16 cellular contexts compared by ENCODE assay signal in genomic region chr2:48767330-48767729, GRCh38. TPM values are rescaled to one million over a fixed set of nuclear protein-coding genes. Genes with fewer than 3 reads are reported as not detected.
DNase-seq lines count a peak whose midpoint lies in the region; ATAC-seq and TF ChIP-seq lines count a peak whose summit lies in the region.
"Had no signal": no experiment of that assay in that cellular context is flagged by ENCODE, and none has a peak within 500 bp of the region (broad histone marks: within the 10 kb centered on the region; RNA-seq: fewer than 3 reads in every experiment).

No MANE protein-coding gene starts in this region.

- H3K27ac Mint-ChIP-seq in neural progenitor cell = no peak overlapping the region
- H3K27ac Mint-ChIP-seq in T-helper 2 cell treated with Interferon-gamma antibody and Interleukin-4, amounts not matched to agents 5 μg/mL and 100 μg/mL, for 36 hours = no peak overlapping the region
- H3K27ac Mint-ChIP-seq in naive thymus-derived CD8-positive, alpha-beta T cell = no peak overlapping the region
- H3K27ac Mint-ChIP-seq: CD14-positive monocyte, T-cell had no signal

- no peaks in the 10 kb centered on the region for H3K4me1 Mint-ChIP-seq in neural progenitor cell
- H3K4me1 Mint-ChIP-seq in T-helper 2 cell treated with Interferon-gamma antibody and Interleukin-4, amounts not matched to agents 5 μg/mL and 100 μg/mL, for 36 hours (ENCODE audit: low read depth) = no peaks in the 10 kb centered on the region
- no peaks in the 10 kb centered on the region for H3K4me1 Mint-ChIP-seq in naive thymus-derived CD8-positive, alpha-beta T cell
- H3K4me1 Mint-ChIP-seq: T-cell had no signal

- H2AFZ ChIP-seq in hepatocyte (no peak overlapping the region), neural progenitor cell (replicated peaks) (no peak overlapping the region)

- H3K27ac ChIP-seq in right atrium auricular region = no peak overlapping the region
- no peak overlapping the region for H3K27ac ChIP-seq in hepatocyte
- H3K27ac ChIP-seq in neural progenitor cell = no peak overlapping the region
- H3K27ac ChIP-seq: A549 had no signal

- WGBS in hepatocyte (ENCODE audit: low lambda C conversion rate, missing lambda C conversion rate) = 53% methylated on average over 8 of the region's 8 CpGs

- H3K9me3 ChIP-seq in right atrium auricular region = peaks cover 0 to 4% of the 10 kb centered on the region in 2 donors
- H3K9me3 ChIP-seq in hepatocyte (ENCODE audit: low read depth) = no peaks in the 10 kb centered on the region
- H3K9me3 ChIP-seq in neural progenitor cell (ENCODE audit: low read depth) = peaks cover under 1% of the 10 kb centered on the region
- H3K9me3 ChIP-seq: A549 had no signal

- peak; percentile 42 for DNase-seq in Right ventricle myocardium superior
- no peak for DNase-seq in right atrium auricular region (ENCODE audit: low spot score)
- peak; percentile 33 for DNase-seq in NCI-H526 treated with DMSO at 0.1 percent for 48 hours (lab: John Stamatoyannopoulos, UW)
- peak; percentile 54 for DNase-seq in hepatocyte (ENCODE audit: low spot score)
- no peak for DNase-seq in neural progenitor cell (ENCODE audit: low spot score)
- DNase-seq in GM19240 (ENCODE audit: insufficient read length, low spot score) = no peak
- no peak for DNase-seq in T-helper 2 cell treated with Interferon-gamma antibody and Interleukin-4, amounts not matched to agents 5 μg/mL and 100 μg/mL, for 36 hours (ENCODE audit: low spot score)
- no peak for DNase-seq in naive thymus-derived CD8-positive, alpha-beta T cell
- DNase-seq: H7, NCI-H1436, NCI-H2081, NCI-H345, T-cell had no signal

- peaks cover 12% of the 10 kb centered on the region for H3K9me3 Mint-ChIP-seq in neural progenitor cell
- H3K9me3 Mint-ChIP-seq in T-helper 2 cell treated with Interferon-gamma antibody and Interleukin-4, amounts not matched to agents 5 μg/mL and 100 μg/mL, for 36 hours = peaks cover 7% of the 10 kb centered on the region
- H3K9me3 Mint-ChIP-seq in naive thymus-derived CD8-positive, alpha-beta T cell = peaks cover 0 to 37% (median 17%) of the 10 kb centered on the region in 9 donors

- no peaks in the 10 kb centered on the region for H3K27me3 ChIP-seq in right atrium auricular region
- H3K27me3 ChIP-seq in hepatocyte = no peaks in the 10 kb centered on the region
- no peaks in the 10 kb centered on the region for H3K27me3 ChIP-seq in neural progenitor cell

- H3K36me3 Mint-ChIP-seq in neural progenitor cell = peaks cover 2% of the 10 kb centered on the region
- H3K36me3 Mint-ChIP-seq in T-helper 2 cell treated with Interferon-gamma antibody and Interleukin-4, amounts not matched to agents 5 μg/mL and 100 μg/mL, for 36 hours (ENCODE audit: low read depth) = no peaks in the 10 kb centered on the region
- peaks cover 0 to 2% (median 0%) of the 10 kb centered on the region in 3 donors for H3K36me3 Mint-ChIP-seq in naive thymus-derived CD8-positive, alpha-beta T cell
- H3K36me3 Mint-ChIP-seq: CD14-positive monocyte, T-cell had no signal

- TF ChIP-seq CTCF in right atrium auricular region (IDR thresholded peaks at IDR 0.05) (no peak), hepatocyte (IDR thresholded peaks at IDR 0.05; ENCODE audit: poor library complexity) (no peak), neural progenitor cell (IDR thresholded peaks at IDR 0.05) (no peak)

- intact Hi-C loops in Right ventricle myocardium superior (cut with DNase I) = no loop called here

- POLR2A ChIA-PET in naive thymus-derived CD8-positive, alpha-beta T cell (lab: Charles Lee) = no interaction called here

- H3K79me2 ChIP-seq in hepatocyte = no peaks in the 10 kb centered on the region
- H3K79me2 ChIP-seq in neural progenitor cell (ENCODE audit: low read depth) = no peaks in the 10 kb centered on the region

- H3K36me3 ChIP-seq in right atrium auricular region = no peaks in the 10 kb centered on the region
- H3K36me3 ChIP-seq in hepatocyte (replicated peaks; ENCODE audit: insufficient read depth, low read depth) = no peaks in the 10 kb centered on the region
- H3K36me3 ChIP-seq in neural progenitor cell = no peaks in the 10 kb centered on the region

- H3K4me2 ChIP-seq in hepatocyte = no peak overlapping the region
- H3K4me2 ChIP-seq in neural progenitor cell = peak overlapping the region; percentile 11
- H3K4me2 ChIP-seq: A549 had no signal

- peaks cover 5% of the 10 kb centered on the region for H3K27me3 Mint-ChIP-seq in neural progenitor cell (ENCODE audit: insufficient read depth, low read depth)
- no peaks in the 10 kb centered on the region for H3K27me3 Mint-ChIP-seq in T-helper 2 cell treated with Interferon-gamma antibody and Interleukin-4, amounts not matched to agents 5 μg/mL and 100 μg/mL, for 36 hours (ENCODE audit: low read depth)
- H3K27me3 Mint-ChIP-seq in naive thymus-derived CD8-positive, alpha-beta T cell = peaks cover 7 to 43% (median 18%) of the 10 kb centered on the region in 5 donors

- no peaks in the 10 kb centered on the region for H3K9me2 ChIP-seq in hepatocyte (replicated peaks; ENCODE audit: insufficient read depth)

- no peak overlapping the region for H3K4me3 ChIP-seq in right atrium auricular region
- no peak overlapping the region for H3K4me3 ChIP-seq in hepatocyte
- no peak overlapping the region for H3K4me3 ChIP-seq in neural progenitor cell
- H3K4me3 ChIP-seq: A549 had no signal

- H3K4me3 Mint-ChIP-seq in neural progenitor cell = no peak overlapping the region
- H3K4me3 Mint-ChIP-seq in T-helper 2 cell treated with Interferon-gamma antibody and Interleukin-4, amounts not matched to agents 5 μg/mL and 100 μg/mL, for 36 hours = no peak overlapping the region
- no peak overlapping the region for H3K4me3 Mint-ChIP-seq in naive thymus-derived CD8-positive, alpha-beta T cell
- H3K4me3 Mint-ChIP-seq: CD14-positive monocyte, T-cell had no signal

- no peaks in the 10 kb centered on the region for H3F3A ChIP-seq in neural progenitor cell (ENCODE audit: low read depth)

- H3K9ac ChIP-seq in neural progenitor cell = no peak overlapping the region

- H4K20me1 ChIP-seq in hepatocyte (ENCODE audit: insufficient read depth, poor library complexity, severe bottlenecking) = no peaks in the 10 kb centered on the region
- no peaks in the 10 kb centered on the region for H4K20me1 ChIP-seq in neural progenitor cell (ENCODE audit: low read depth)

- ATAC-seq in Right ventricle myocardium superior (ENCODE audit: poor library complexity) = no peak
- no peak for ATAC-seq in naive thymus-derived CD8-positive, alpha-beta T cell
- ATAC-seq: A549, T-cell had no signal

- H3K4me1 ChIP-seq in right atrium auricular region (no peaks in the 10 kb centered on the region), hepatocyte (ENCODE audit: insufficient read depth) (no peaks in the 10 kb centered on the region), neural progenitor cell (peaks cover 5% of the 10 kb centered on the region)
- H3K4me1 ChIP-seq: A549 had no signal

RNA-seq across cellular contexts. Expression of gene LHCGR, which starts 11.8 kb away (rescaled TPM):
- not detected for total RNA-seq in Right ventricle myocardium superior
- not detected for total RNA-seq in right atrium auricular region
- not detected in 2 replicates for total RNA-seq in hepatocyte
- polyA plus RNA-seq in hepatocyte = 0.09 and 0.23 TPM in 2 replicates
- not detected in 2 replicates for total RNA-seq in neural progenitor cell (ENCODE audit: low replicate concordance)
- total RNA-seq in naive thymus-derived CD8-positive, alpha-beta T cell = not detected
- not detected for polyA plus RNA-seq in naive thymus-derived CD8-positive, alpha-beta T cell
- total RNA-seq: H7, LHCN-M2, T-cell had no signal
- polyA plus RNA-seq: A549, CD14-positive monocyte had no signal

Comparison
In these comparisons a context has a peak if more than half of its experiments do, and no peak if none do; other contexts are left out.
1. DNase-seq: peak in Right ventricle myocardium superior (single experiment), NCI-H526 treated with DMSO at 0.1 percent for 48 hours (single experiment) and hepatocyte (single experiment); none in right atrium auricular region (single experiment), neural progenitor cell (single experiment), GM19240 (single experiment), T-helper 2 cell treated with Interferon-gamma antibody and Interleukin-4, amounts not matched to agents 5 μg/mL and 100 μg/mL, for 36 hours (single experiment) and naive thymus-derived CD8-positive, alpha-beta T cell (0 of 10).